Comparison of ENCODE assay signal across 17 cellular contexts in genomic region chr2:64342195-64343099, GRCh38.
DNase-seq lines count a peak whose midpoint lies in the region; ATAC-seq and FAIRE-seq lines count a peak whose summit lies in the region.
"Had no signal": no experiment of that assay in that cellular context is flagged by ENCODE, and none has a peak within 500 bp of the region (broad histone marks: within the 10 kb centered on the region; RNA-seq: fewer than 3 reads in every experiment).

No MANE protein-coding gene starts in this region.

- DNase-seq in DMS153 (lab: John Stamatoyannopoulos, UW) (peak; percentile 41), DMS153 treated with DMSO at 0.1 percent for 48 hours (lab: John Stamatoyannopoulos, UW; ENCODE audit: unreplicated experiment) (no peak), RCC 7860 (ENCODE audit: low spot score) (peak; percentile 14), kidney glomerular epithelial cell (lab: John Stamatoyannopoulos, UW) (peak; percentile 47), NCI-H2081 treated with DMSO at 0.1 percent for 48 hours (lab: John Stamatoyannopoulos, UW) (no peak), NCI-H2227 (lab: John Stamatoyannopoulos, UW; ENCODE audit: unreplicated experiment) (no peak)
- DNase-seq in activated naive CD4-positive, alpha-beta T cell treated with Interleukin-2 at 50 U/mL for 16 hours = no peak
- DNase-seq: DMS 273 treated with DMSO at 0.1 percent for 48 hours, GDM1, HFFc6, NCI-H1417 treated with DMSO at 0.1 percent for 48 hours, NCI-H1930, SHP77 treated with DMSO at 0.1 percent for 48 hours, T-cell had no signal

- FAIRE-seq in RCC 7860 (lab: Jason Lieb, UNC) = no peak
- FAIRE-seq: H54 had no signal

- no peak for ATAC-seq in GM19463 (IDR thresholded peaks at IDR 0.05; ENCODE audit: unreplicated experiment)
- ATAC-seq: SK-N-SH treated with all-trans-retinoic acid at 6 μM for 48 hours, T-cell had no signal

Comparison
In these comparisons a context has a peak if more than half of its experiments do, and no peak if none do; other contexts are left out.
1. DNase-seq: peak in DMS153 (single experiment), RCC 7860 (single experiment) and kidney glomerular epithelial cell (single experiment); none in DMS153 treated with DMSO at 0.1 percent for 48 hours (single experiment), activated naive CD4-positive, alpha-beta T cell treated with Interleukin-2 at 50 U/mL for 16 hours (single experiment), NCI-H2081 treated with DMSO at 0.1 percent for 48 hours (single experiment) and NCI-H2227 (single experiment).